In genomic region chr2:128232965-128233789, GRCh38 we compare ENCODE assay signal across 8 cellular contexts.
DNase-seq lines count a peak whose midpoint lies in the region; ATAC-seq and TF ChIP-seq lines count a peak whose summit lies in the region.

No MANE protein-coding gene starts in this region.

- H3K4me1 ChIP-seq in esophagus muscularis mucosa (peaks cover 8 to 36% (median 29%) of the 10 kb centered on the region in 4 donors), mucosa of stomach (ENCODE audit: control insufficient read depth, insufficient read depth, low read length) (no peaks in the 10 kb centered on the region)

- no peak for TF ChIP-seq EP300 in esophagus muscularis mucosa (IDR thresholded peaks at IDR 0.05)

- peaks cover 6% of the 10 kb centered on the region for H3K27me3 Mint-ChIP-seq in activated T-cell treated with anti-CD3 and anti-CD28 coated beads, Interleukin-2, amount 50 U/mL, for 4 hours (ENCODE audit: low read depth)

- H3K4me3 ChIP-seq in esophagus muscularis mucosa (peak overlapping the region; percentile 61 to 88 (median 78)), mucosa of stomach (ENCODE audit: low read length) (peak overlapping the region; percentile 60)

- peak; percentile 99 for ATAC-seq in GM21381 (IDR thresholded peaks at IDR 0.05; ENCODE audit: unreplicated experiment)
- peak; percentile 97 to 98 for ATAC-seq in activated T-cell treated with anti-CD3 and anti-CD28 coated beads, Interleukin-2, amount 50 U/mL, for 4 hours

- no peaks in the 10 kb centered on the region for H3K9me3 Mint-ChIP-seq in activated T-cell treated with anti-CD3 and anti-CD28 coated beads, Interleukin-2, amount 50 U/mL, for 4 hours

- H3K9ac ChIP-seq in mucosa of stomach (ENCODE audit: low read length), result peak overlapping the region; percentile 85

- H3K4me3 Mint-ChIP-seq in activated T-cell treated with anti-CD3 and anti-CD28 coated beads, Interleukin-2, amount 50 U/mL, for 4 hours, result peak overlapping the region; percentile 80

- TF ChIP-seq CTCF in esophagus muscularis mucosa (IDR thresholded peaks at IDR 0.05), result peak; percentile 84 to 95 (median 91)

- peak overlapping the region; percentile 68 to 77 (median 73) for H3K27ac ChIP-seq in esophagus muscularis mucosa (replicated peaks in 1 of 4)

- WGBS in esophagus muscularis mucosa, result under 1% methylated on average over 32 of the region's 84 CpGs

- H3K36me3 ChIP-seq in esophagus muscularis mucosa (no peaks in the 10 kb centered on the region), mucosa of stomach (ENCODE audit: control insufficient read depth, insufficient read depth, low read length) (no peaks in the 10 kb centered on the region)

- in situ Hi-C loops in Caki2 (cut with HindIII; ENCODE audit: low pct_unique_long_range_greater_than_20kb, low sequenced_read_pairs), result no loop called here

- H3K9me3 ChIP-seq in esophagus muscularis mucosa (no peaks in the 10 kb centered on the region), mucosa of stomach (ENCODE audit: control insufficient read depth, low read length) (no peaks in the 10 kb centered on the region)

- TF ChIP-seq POLR2A in esophagus muscularis mucosa (IDR thresholded peaks at IDR 0.05; ENCODE audit: low read depth), result no peak

- DNase-seq in Caki2 (ENCODE audit: low read depth) (peak; percentile 69), HT1080 (ENCODE audit: low read depth) (peak; percentile 73), OCI-M1 (lab: John Stamatoyannopoulos, UW) (peak; percentile 88), esophagus muscularis mucosa (ENCODE audit: extremely low spot score) (peak; percentile 94)
- DNase-seq in activated T-cell treated with anti-CD3 and anti-CD28 coated beads, Interleukin-2, amount 50 U/mL, for 4 hours, result peak; percentile 80
- DNase-seq in stimulated activated CD8-positive, alpha-beta memory T cell treated with anti-CD3 and anti-CD28 coated beads, Interleukin-4, amount 100 ng/mL, for 4 hours (ENCODE audit: low read depth in 2 of 2, low spot score in 1 of 2), result peak; percentile 63 to 66

- peaks cover 5% of the 10 kb centered on the region for H3K4me1 Mint-ChIP-seq in activated T-cell treated with anti-CD3 and anti-CD28 coated beads, Interleukin-2, amount 50 U/mL, for 4 hours (ENCODE audit: low read depth)

- intact Hi-C loops in esophagus muscularis mucosa (cut with DNase I), result loop anchor here (2.0 to 10.0 kb wide), 3 partner anchors 36 to 72 kb away; no protein-coding TSS in a partner anchor

- no peaks in the 10 kb centered on the region for H3K36me3 Mint-ChIP-seq in activated T-cell treated with anti-CD3 and anti-CD28 coated beads, Interleukin-2, amount 50 U/mL, for 4 hours (ENCODE audit: insufficient read depth)

- H3K27me3 ChIP-seq in esophagus muscularis mucosa, result no peaks in the 10 kb centered on the region
- peaks cover 7% of the 10 kb centered on the region for H3K27me3 ChIP-seq in mucosa of stomach (ENCODE audit: control insufficient read depth, insufficient read depth, low read length)

Comparison
In these comparisons a context has a peak if more than half of its experiments do, and no peak if none do; other contexts are left out.
1. Peak in every context shown above with its lines: DNase-seq, ATAC-seq, H3K4me3 ChIP-seq and H3K27ac ChIP-seq.